In genomic region chr16:23537390-23537789, GRCh38 we compare ENCODE assay signal across 1 cellular context.
A peak's percentile ranks its signal among the peaks of the same experiment; 100 is the strongest.
TF ChIP-seq lines count a peak whose summit lies in the region.

No MANE protein-coding gene starts in this region.

TF ChIP-seq in K562, 482 proteins besides CTCF, POLR2A, EP300 and RAD21:
- no peak for TF ChIP-seq LCOR (CRISPR knock-in tag; IDR thresholded peaks at IDR 0.05)
- no peak for TF ChIP-seq KDM4B (IDR thresholded peaks at IDR 0.05; ENCODE audit: borderline replicate concordance in 2 of 2, low read depth in 1 of 2)
- TF ChIP-seq ZNF24 (IDR thresholded peaks at IDR 0.05), result peak; percentile 45; the same call in 1 of the 2 replicates
- TF ChIP-seq TOE1 (IDR thresholded peaks at IDR 0.05; ENCODE audit: borderline replicate concordance), result no peak
- no peak for TF ChIP-seq TOE1 (CRISPR knock-in tag; IDR thresholded peaks at IDR 0.05; ENCODE audit: borderline replicate concordance, low read depth)
- no peak for TF ChIP-seq SMARCA4 (IDR thresholded peaks at IDR 0.05)
- TF ChIP-seq NFRKB (IDR thresholded peaks at IDR 0.05; ENCODE audit: low read depth), result no peak
